ENCODE assay signal across 27 cellular contexts in the genomic region with DNA sequence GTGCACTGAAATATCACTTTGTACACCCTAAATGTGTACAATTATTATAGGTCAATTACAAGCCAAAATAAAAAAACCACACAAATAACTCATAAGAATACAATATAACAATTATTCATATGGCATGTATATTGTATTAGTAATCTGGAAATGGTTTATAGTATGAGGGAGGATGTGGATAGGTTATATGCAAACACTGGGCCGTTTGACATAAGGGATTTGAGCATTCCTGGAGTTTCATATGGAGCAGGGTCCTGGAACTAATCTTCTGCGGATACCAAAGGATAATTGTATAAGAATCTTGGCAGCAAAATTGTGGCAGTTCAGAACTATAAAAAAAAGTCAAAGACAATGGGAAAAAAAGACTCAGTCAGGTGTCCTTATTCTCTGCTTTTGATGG.
"Had no signal": no experiment of that assay in that cellular context is flagged by ENCODE, and none has a peak within 500 bp of the region (broad histone marks: within the 10 kb centered on the region; RNA-seq: fewer than 3 reads in every experiment).

No MANE protein-coding gene starts in this region.

- ATAC-seq: stimulated activated effector memory CD8-positive, alpha-beta T cell treated with anti-CD3 and anti-CD28 coated beads, Interleukin-12 subunit alpha, Interleukin-12 subunit beta, amount 100 ng/mL, for 72 hours; stimulated activated memory B cell treated with anti-CD40 and anti-IgM and Interleukin-4, amounts not matched to agents 10 μg/mL and 1 μg/mL and 100 μg/mL, for 72 hours; stimulated activated naive B cell treated with anti-CD40 and anti-IgM and Interleukin-4, amounts not matched to agents 10 μg/mL and 1 μg/mL and 100 μg/mL, for 72 hours; stimulated activated naive CD8-positive, alpha-beta T cell treated with anti-CD3 and anti-CD28 coated beads, Interleukin-15, amount 100 ng/mL, for 72 hours; stimulated activated naive CD8-positive, alpha-beta T cell treated with anti-CD3 and anti-CD28 coated beads, Interleukin-15, Interleukin-2, amounts not matched to agents 100 U/mL and 50 U/mL, for 24 hours; upper lobe of right lung had no signal

- H3K36me3 ChIP-seq: stomach, suprapubic skin, thoracic aorta, thyroid gland, tibial artery, tibial nerve, transverse colon, upper lobe of left lung, upper lobe of right lung, uterus, vagina had no signal

- FAIRE-seq: urothelium cell line had no signal

- H3K9me3 ChIP-seq: testis, thyroid gland, uterus, vagina had no signal

- H3K4me3 ChIP-seq: stomach, suprapubic skin, testis, thoracic aorta, thyroid gland, tibial artery, tibial nerve, transverse colon, upper lobe of left lung, upper lobe of right lung, uterus, vagina had no signal

- H3K27ac ChIP-seq: stomach, suprapubic skin, testis, thoracic aorta, thyroid gland, tibial artery, tibial nerve, transverse colon, upper lobe of left lung, upper lobe of right lung, uterus, vagina had no signal

- H3K27me3 ChIP-seq: stomach, suprapubic skin, testis, thyroid gland, tibial artery, tibial nerve, transverse colon, upper lobe of left lung, upper lobe of right lung, uterus, vagina had no signal

- DNase-seq: stimulated activated CD4-positive, alpha-beta T cell treated with anti-CD3 and anti-CD28 coated beads, Interleukin-2, amount 100 ng/mL, for 48 hours; stimulated activated CD4-positive, alpha-beta T cell treated with anti-CD3 and anti-CD28 coated beads, Interleukin-4, amount 100 ng/mL, for 1 hour; stimulated activated CD4-positive, alpha-beta T cell treated with anti-CD3 and anti-CD28 coated beads, Interleukin-4, amount 100 ng/mL, for 24 hours; stimulated activated CD4-positive, alpha-beta T cell treated with anti-CD3 and anti-CD28 coated beads, Interleukin-4, amount 100 ng/mL, for 4 hours; stimulated activated CD8-positive, alpha-beta memory T cell treated with anti-CD3 and anti-CD28 coated beads, Interleukin-4, amount 100 ng/mL, for 48 hours; stimulated activated naive B cell treated with anti-CD40 and anti-IgM and Interleukin-4, amounts not matched to agents 10 μg/mL and 1 μg/mL and 100 μg/mL, for 72 hours; stimulated activated naive CD4-positive, alpha-beta T cell; stimulated activated naive CD4-positive, alpha-beta T cell treated with Interleukin-2 at 50 U/mL for 16 hours; stimulated activated naive CD8-positive, alpha-beta T cell treated with anti-CD3 and anti-CD28 coated beads, Interleukin-15, amount 100 ng/mL, for 72 hours; stimulated activated naive CD8-positive, alpha-beta T cell treated with anti-CD3 and anti-CD28 coated beads, Interleukin-15, Interleukin-2, amounts not matched to agents 100 U/mL and 50 U/mL, for 24 hours; stomach; substantia nigra; testis; thyroid gland; tibial artery; transverse colon; trophoblast cell; upper lobe of left lung; upper lobe of right lung; uterus had no signal

- H3K4me1 ChIP-seq: stomach, suprapubic skin, testis, thyroid gland, tibial artery, tibial nerve, transverse colon, upper lobe of left lung, upper lobe of right lung, uterus, vagina had no signal
